ENCODE assay signal across 2 cellular contexts in the genomic region with DNA sequence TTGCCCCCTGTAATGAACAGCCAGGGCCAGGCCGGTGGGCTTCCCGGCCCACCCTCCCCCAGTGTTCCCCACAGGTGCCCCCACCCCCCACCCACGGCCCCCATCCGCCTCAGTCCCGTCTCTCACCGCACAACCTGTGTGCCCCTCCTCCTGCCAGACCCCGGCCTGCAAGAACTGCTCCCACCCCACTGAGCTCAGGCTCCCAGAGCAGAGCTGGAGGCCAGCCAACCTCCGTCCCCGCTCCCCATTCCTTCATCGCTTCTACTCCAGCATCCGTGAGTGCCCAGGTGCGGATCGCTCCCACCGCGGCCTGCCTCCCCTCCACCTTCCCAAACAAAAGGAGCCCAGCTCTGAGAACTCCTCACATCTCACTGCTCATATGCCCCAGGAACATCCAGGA.
TF ChIP-seq lines count a peak whose summit lies in the region.

No MANE protein-coding gene starts in this region.

TF ChIP-seq in GM23338, 12 proteins besides CTCF, POLR2A, EP300 and RAD21 (continued from another document):
- TF ChIP-seq, protein P1, sequence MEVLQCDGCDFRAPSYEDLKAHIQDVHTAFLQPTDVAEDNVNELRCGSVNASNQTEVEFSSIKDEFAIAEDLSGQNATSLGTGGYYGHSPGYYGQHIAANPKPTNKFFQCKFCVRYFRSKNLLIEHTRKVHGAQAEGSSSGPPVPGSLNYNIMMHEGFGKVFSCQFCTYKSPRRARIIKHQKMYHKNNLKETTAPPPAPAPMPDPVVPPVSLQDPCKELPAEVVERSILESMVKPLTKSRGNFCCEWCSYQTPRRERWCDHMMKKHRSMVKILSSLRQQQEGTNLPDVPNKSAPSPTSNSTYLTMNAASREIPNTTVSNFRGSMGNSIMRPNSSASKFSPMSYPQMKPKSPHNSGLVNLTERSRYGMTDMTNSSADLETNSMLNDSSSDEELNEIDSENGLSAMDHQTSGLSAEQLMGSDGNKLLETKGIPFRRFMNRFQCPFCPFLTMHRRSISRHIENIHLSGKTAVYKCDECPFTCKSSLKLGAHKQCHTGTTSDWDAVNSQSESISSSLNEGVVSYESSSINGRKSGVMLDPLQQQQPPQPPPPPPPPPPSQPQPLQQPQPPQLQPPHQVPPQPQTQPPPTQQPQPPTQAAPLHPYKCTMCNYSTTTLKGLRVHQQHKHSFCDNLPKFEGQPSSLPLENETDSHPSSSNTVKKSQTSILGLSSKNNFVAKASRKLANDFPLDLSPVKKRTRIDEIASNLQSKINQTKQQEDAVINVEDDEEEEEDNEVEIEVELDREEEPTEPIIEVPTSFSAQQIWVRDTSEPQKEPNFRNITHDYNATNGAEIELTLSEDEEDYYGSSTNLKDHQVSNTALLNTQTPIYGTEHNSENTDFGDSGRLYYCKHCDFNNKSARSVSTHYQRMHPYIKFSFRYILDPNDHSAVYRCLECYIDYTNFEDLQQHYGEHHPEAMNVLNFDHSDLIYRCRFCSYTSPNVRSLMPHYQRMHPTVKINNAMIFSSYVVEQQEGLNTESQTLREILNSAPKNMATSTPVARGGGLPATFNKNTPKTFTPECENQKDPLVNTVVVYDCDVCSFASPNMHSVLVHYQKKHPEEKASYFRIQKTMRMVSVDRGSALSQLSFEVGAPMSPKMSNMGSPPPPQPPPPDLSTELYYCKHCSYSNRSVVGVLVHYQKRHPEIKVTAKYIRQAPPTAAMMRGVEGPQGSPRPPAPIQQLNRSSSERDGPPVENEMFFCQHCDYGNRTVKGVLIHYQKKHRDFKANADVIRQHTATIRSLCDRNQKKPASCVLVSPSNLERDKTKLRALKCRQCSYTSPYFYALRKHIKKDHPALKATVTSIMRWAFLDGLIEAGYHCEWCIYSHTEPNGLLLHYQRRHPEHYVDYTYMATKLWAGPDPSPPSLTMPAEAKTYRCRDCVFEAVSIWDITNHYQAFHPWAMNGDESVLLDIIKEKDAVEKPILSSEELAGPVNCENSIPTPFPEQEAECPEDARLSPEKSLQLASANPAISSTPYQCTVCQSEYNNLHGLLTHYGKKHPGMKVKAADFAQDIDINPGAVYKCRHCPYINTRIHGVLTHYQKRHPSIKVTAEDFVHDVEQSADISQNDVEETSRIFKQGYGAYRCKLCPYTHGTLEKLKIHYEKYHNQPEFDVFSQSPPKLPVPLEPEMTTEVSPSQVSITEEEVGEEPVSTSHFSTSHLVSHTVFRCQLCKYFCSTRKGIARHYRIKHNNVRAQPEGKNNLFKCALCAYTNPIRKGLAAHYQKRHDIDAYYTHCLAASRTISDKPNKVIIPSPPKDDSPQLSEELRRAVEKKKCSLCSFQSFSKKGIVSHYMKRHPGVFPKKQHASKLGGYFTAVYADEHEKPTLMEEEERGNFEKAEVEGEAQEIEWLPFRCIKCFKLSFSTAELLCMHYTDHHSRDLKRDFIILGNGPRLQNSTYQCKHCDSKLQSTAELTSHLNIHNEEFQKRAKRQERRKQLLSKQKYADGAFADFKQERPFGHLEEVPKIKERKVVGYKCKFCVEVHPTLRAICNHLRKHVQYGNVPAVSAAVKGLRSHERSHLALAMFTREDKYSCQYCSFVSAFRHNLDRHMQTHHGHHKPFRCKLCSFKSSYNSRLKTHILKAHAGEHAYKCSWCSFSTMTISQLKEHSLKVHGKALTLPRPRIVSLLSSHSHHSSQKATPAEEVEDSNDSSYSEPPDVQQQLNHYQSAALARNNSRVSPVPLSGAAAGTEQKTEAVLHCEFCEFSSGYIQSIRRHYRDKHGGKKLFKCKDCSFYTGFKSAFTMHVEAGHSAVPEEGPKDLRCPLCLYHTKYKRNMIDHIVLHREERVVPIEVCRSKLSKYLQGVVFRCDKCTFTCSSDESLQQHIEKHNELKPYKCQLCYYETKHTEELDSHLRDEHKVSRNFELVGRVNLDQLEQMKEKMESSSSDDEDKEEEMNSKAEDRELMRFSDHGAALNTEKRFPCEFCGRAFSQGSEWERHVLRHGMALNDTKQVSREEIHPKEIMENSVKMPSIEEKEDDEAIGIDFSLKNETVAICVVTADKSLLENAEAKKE (CRISPR knock-in tag; IDR thresholded peaks at IDR 0.05) = no peak
- no peak for TF ChIP-seq ETS1 (IDR thresholded peaks at IDR 0.05)

TF ChIP-seq in WTC11, 78 proteins besides CTCF, POLR2A, EP300 and RAD21 (continued from another document):
- TF ChIP-seq STAT6 (CRISPR knock-in tag; conservative IDR thresholded peaks at IDR 0.05; ENCODE audit: low read depth) (no peak), USF2 (CRISPR knock-in tag; IDR thresholded peaks at IDR 0.05) (no peak), ZNF423 (CRISPR knock-in tag; IDR thresholded peaks at IDR 0.05) (no peak), NFYB (CRISPR knock-in tag; conservative IDR thresholded peaks at IDR 0.05; ENCODE audit: low read depth) (no peak)
- TF ChIP-seq, protein P2, sequence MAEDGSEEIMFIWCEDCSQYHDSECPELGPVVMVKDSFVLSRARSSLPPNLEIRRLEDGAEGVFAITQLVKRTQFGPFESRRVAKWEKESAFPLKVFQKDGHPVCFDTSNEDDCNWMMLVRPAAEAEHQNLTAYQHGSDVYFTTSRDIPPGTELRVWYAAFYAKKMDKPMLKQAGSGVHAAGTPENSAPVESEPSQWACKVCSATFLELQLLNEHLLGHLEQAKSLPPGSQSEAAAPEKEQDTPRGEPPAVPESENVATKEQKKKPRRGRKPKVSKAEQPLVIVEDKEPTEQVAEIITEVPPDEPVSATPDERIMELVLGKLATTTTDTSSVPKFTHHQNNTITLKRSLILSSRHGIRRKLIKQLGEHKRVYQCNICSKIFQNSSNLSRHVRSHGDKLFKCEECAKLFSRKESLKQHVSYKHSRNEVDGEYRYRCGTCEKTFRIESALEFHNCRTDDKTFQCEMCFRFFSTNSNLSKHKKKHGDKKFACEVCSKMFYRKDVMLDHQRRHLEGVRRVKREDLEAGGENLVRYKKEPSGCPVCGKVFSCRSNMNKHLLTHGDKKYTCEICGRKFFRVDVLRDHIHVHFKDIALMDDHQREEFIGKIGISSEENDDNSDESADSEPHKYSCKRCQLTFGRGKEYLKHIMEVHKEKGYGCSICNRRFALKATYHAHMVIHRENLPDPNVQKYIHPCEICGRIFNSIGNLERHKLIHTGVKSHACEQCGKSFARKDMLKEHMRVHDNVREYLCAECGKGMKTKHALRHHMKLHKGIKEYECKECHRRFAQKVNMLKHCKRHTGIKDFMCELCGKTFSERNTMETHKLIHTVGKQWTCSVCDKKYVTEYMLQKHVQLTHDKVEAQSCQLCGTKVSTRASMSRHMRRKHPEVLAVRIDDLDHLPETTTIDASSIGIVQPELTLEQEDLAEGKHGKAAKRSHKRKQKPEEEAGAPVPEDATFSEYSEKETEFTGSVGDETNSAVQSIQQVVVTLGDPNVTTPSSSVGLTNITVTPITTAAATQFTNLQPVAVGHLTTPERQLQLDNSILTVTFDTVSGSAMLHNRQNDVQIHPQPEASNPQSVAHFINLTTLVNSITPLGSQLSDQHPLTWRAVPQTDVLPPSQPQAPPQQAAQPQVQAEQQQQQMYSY (CRISPR knock-in tag; IDR thresholded peaks at IDR 0.05) = no peak
